In the genomic region with DNA sequence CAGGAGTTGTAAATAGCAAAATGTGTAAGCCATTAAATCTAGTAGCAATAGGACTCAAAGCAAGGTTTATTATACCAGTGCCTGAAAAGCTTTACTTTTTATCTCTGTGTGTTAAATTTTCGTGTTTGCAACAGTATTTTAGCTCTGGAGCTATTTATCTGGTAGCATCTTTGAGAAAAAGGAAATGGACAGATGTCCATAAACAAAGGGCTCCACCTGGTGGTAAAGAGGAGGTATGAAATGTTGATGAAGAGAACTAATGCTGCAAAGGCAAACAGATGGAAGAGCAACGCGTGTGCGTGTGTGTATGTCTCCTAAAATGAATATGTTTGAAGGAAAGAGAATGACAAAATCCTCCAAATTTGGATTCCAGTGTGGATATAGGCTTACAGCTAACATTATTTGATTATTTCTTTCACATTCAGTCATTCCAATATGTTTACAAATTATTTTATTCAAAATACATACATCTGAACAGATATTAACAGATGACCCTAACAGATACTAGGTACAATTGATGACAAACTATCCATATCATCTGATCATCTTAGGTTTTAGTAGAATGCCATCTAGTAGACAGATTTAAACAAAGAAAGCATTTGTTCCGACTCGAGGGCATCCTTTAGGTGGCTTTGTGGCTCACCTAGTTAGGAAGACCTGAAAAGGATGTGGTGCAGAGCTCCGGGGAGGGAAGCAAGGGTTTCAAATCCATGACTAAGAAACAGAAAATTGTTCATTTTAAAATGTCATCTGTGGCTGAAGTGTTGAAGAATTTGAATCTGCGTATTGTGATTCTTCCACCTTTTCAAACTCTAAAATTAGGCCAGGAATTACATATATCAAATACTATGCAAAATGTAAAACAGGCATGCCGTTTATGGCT, we compare ENCODE assay signal across 8 cellular contexts.
DNase-seq lines count a peak whose midpoint lies in the region; ATAC-seq and TF ChIP-seq lines count a peak whose summit lies in the region.

No MANE protein-coding gene starts in this region.

- H3K9me3 Mint-ChIP-seq in activated naive CD8-positive, alpha-beta T cell treated with anti-CD3 and anti-CD28 coated beads, Interleukin-2, amount 50 U/mL, for 24 hours = no peaks in the 10 kb centered on the region

- ATAC-seq in HG03354 (IDR thresholded peaks at IDR 0.05; ENCODE audit: poor library complexity, severe bottlenecking, unreplicated experiment) = peak; percentile 68
- ATAC-seq in activated naive CD8-positive, alpha-beta T cell treated with anti-CD3 and anti-CD28 coated beads, Interleukin-2, amount 50 U/mL, for 24 hours = peak; percentile 74
- ATAC-seq in GM21619 (IDR thresholded peaks at IDR 0.05; ENCODE audit: unreplicated experiment) = no peak

- H3K27me3 ChIP-seq in testis = no peaks in the 10 kb centered on the region

- H3K4me3 ChIP-seq in testis = no peak overlapping the region

- peaks cover 5% of the 10 kb centered on the region for H3K4me1 ChIP-seq in testis

- no peaks in the 10 kb centered on the region for H3K36me3 Mint-ChIP-seq in activated naive CD8-positive, alpha-beta T cell treated with anti-CD3 and anti-CD28 coated beads, Interleukin-2, amount 50 U/mL, for 24 hours (ENCODE audit: low read depth)

- H3K4me3 Mint-ChIP-seq in activated naive CD8-positive, alpha-beta T cell treated with anti-CD3 and anti-CD28 coated beads, Interleukin-2, amount 50 U/mL, for 24 hours = no peak overlapping the region

- no peaks in the 10 kb centered on the region for H3K9me3 ChIP-seq in testis

- WGBS in testis, 2 donors = 53 to 54% methylated on average over 9 of the region's 9 CpGs

- peak; percentile 75 for TF ChIP-seq CTCF in GM12872 (IDR thresholded peaks at IDR 0.05; ENCODE audit: insufficient read depth, low read depth, low read length)
- TF ChIP-seq CTCF in testis (IDR thresholded peaks at IDR 0.05) = peak; percentile 78 to 88 (median 81)

- no peaks in the 10 kb centered on the region for H3K36me3 ChIP-seq in testis (ENCODE audit: low read depth, missing control alignments)

- H3K27me3 Mint-ChIP-seq in activated naive CD8-positive, alpha-beta T cell treated with anti-CD3 and anti-CD28 coated beads, Interleukin-2, amount 50 U/mL, for 24 hours = peaks cover 46% of the 10 kb centered on the region

- DNase-seq in AG08396 (ENCODE audit: low spot score) (peak; percentile 41), NCI-H446 treated with DMSO at 0.1 percent for 48 hours (lab: John Stamatoyannopoulos, UW) (peak; percentile 26), iris pigment epithelial cell (ENCODE audit: low read depth) (peak; percentile 59), testis (peak; percentile 36)
- DNase-seq in activated naive CD8-positive, alpha-beta T cell treated with anti-CD3 and anti-CD28 coated beads, Interleukin-2, amount 50 U/mL, for 24 hours = no peak

- no peak for TF ChIP-seq POLR2A in testis (IDR thresholded peaks at IDR 0.05)

- H3K27ac ChIP-seq in testis = peak overlapping the region in 1 of 2 donors; percentile 83

- intact Hi-C loops in testis (cut with DNase I; ENCODE audit: low total_unique reads) = no loop called here

- H3K4me1 Mint-ChIP-seq in activated naive CD8-positive, alpha-beta T cell treated with anti-CD3 and anti-CD28 coated beads, Interleukin-2, amount 50 U/mL, for 24 hours = peaks cover 19% of the 10 kb centered on the region

- H3K27ac Mint-ChIP-seq in activated naive CD8-positive, alpha-beta T cell treated with anti-CD3 and anti-CD28 coated beads, Interleukin-2, amount 50 U/mL, for 24 hours = peak overlapping the region; percentile 26
